In genomic region chr1:192579319-192579738, GRCh38 we compare ENCODE assay signal across 10 cellular contexts. TPM values are rescaled to one million over a fixed set of nuclear protein-coding genes. Genes with fewer than 3 reads are reported as not detected.
DNase-seq lines count a peak whose midpoint lies in the region; ATAC-seq and TF ChIP-seq lines count a peak whose summit lies in the region.
"Had no signal": no experiment of that assay in that cellular context is flagged by ENCODE, and none has a peak within 500 bp of the region (broad histone marks: within the 10 kb centered on the region; RNA-seq: fewer than 3 reads in every experiment).

No MANE protein-coding gene starts in this region.

- H3K9me3 Mint-ChIP-seq in activated T-cell treated with anti-CD3 and anti-CD28 coated beads, Interleukin-2, amount 50 U/mL, for 4 hours: no peaks in the 10 kb centered on the region

- DNase-seq in activated T-cell treated with anti-CD3 and anti-CD28 coated beads, Interleukin-2, amount 50 U/mL, for 4 hours: no peak
- DNase-seq in activated T-cell treated with anti-CD3 and anti-CD28 coated beads, Interleukin-2, amount 50 U/mL, for 48 hours: no peak
- peak; percentile 87 for DNase-seq in RPMI7951 (ENCODE audit: low read depth)
- DNase-seq in fibroblast of the conjunctiva (ENCODE audit: low read depth): peak; percentile 29
- DNase-seq in transverse colon: no peak
- DNase-seq in erythroblast (lab: John Stamatoyannopoulos, UW): no peak
- no peak for DNase-seq in 8988T
- no peak for DNase-seq in A172 (ENCODE audit: low spot score)

- peaks cover 51% of the 10 kb centered on the region for H3K4me1 Mint-ChIP-seq in activated T-cell treated with anti-CD3 and anti-CD28 coated beads, Interleukin-2, amount 50 U/mL, for 4 hours (ENCODE audit: low read depth)

- intact Hi-C loops in transverse colon (cut with DNase I; ENCODE audit: low total_unique reads): no loop called here

- H3K4me3 Mint-ChIP-seq in activated T-cell treated with anti-CD3 and anti-CD28 coated beads, Interleukin-2, amount 50 U/mL, for 4 hours: peak overlapping the region; percentile 88

- in situ Hi-C loops in transverse colon (cut with MboI; ENCODE audit: low pct_ligation_motif_present in 1 of 4, low pct_unique_long_range_greater_than_20kb in 1 of 4, low sequenced_read_pairs in 3 of 4): loop anchor here in 1 of 4 donors (25.0 kb wide), 1 partner anchor 233 kb away; the partner anchor contains the start of gene RGS2

- H3K27me3 Mint-ChIP-seq in activated T-cell treated with anti-CD3 and anti-CD28 coated beads, Interleukin-2, amount 50 U/mL, for 4 hours (ENCODE audit: low read depth): peaks cover 1% of the 10 kb centered on the region

- TF ChIP-seq POLR2A in transverse colon (IDR thresholded peaks at IDR 0.05) (peak; percentile 33), erythroblast (IDR thresholded peaks at IDR 0.05; ENCODE audit: low read length) (no peak)

- H3K4me1 ChIP-seq in transverse colon: peaks cover 0 to 14% (median 0%) of the 10 kb centered on the region in 4 donors

- peaks cover 33% of the 10 kb centered on the region for H3K36me3 Mint-ChIP-seq in activated T-cell treated with anti-CD3 and anti-CD28 coated beads, Interleukin-2, amount 50 U/mL, for 4 hours (ENCODE audit: insufficient read depth)

- H3K27me3 ChIP-seq in transverse colon: no peaks in the 10 kb centered on the region

- 71 to 86% methylated on average over 3 of the region's 3 CpGs for WGBS in transverse colon (ENCODE audit: low coverage in 1 of 2), 2 donors

- TF ChIP-seq CTCF in transverse colon (IDR thresholded peaks at IDR 0.05): no peak

- peak overlapping the region in 1 of 4 donors; percentile 29 for H3K4me3 ChIP-seq in transverse colon

- peak; percentile 57 to 58 for ATAC-seq in activated T-cell treated with anti-CD3 and anti-CD28 coated beads, Interleukin-2, amount 50 U/mL, for 4 hours

- no peaks in the 10 kb centered on the region for H3K36me3 ChIP-seq in transverse colon

- no peaks in the 10 kb centered on the region for H3K9me3 ChIP-seq in transverse colon

- peak overlapping the region; percentile 61 to 72 (median 63) for H3K27ac ChIP-seq in transverse colon

- no peak for TF ChIP-seq EP300 in transverse colon (IDR thresholded peaks at IDR 0.05; ENCODE audit: low read depth)

RNA-seq across cellular contexts. Expression of gene RGS1, which starts 3.8 kb away (rescaled TPM):
- 10 to 100 TPM; 31.7 to 47.6 (median 34.4) TPM for total RNA-seq in activated T-cell treated with anti-CD3 and anti-CD28 coated beads, Interleukin-2, amount 50 U/mL, for 4 hours
- 53.3 and 62.4 TPM in 2 replicates for total RNA-seq in RPMI7951 (2014; rRNA removed; shearing (Covaris generic))
- 100 to 1,000 TPM in 1 of 4 donors, 10 to 100 TPM in 3; 38.5 to 160 (median 49.8) TPM for total RNA-seq in transverse colon
- not detected in 2 replicates for total RNA-seq in A172 (2014; rRNA removed; shearing (Covaris generic))
- total RNA-seq: HT1080 had no signal

RNA-seq across cellular contexts. Expression of gene RGS13, which starts 56.6 kb away (rescaled TPM):
- total RNA-seq in activated T-cell treated with anti-CD3 and anti-CD28 coated beads, Interleukin-2, amount 50 U/mL, for 4 hours: not detected
- 0.20 and 0.84 TPM in 2 replicates for total RNA-seq in RPMI7951 (2014; rRNA removed; shearing (Covaris generic))
- total RNA-seq in transverse colon: 1 to 10 TPM in 2 of 4 donors, not detected in 2; 1.2 to 1.3 TPM
- not detected in 2 replicates for total RNA-seq in A172 (2014; rRNA removed; shearing (Covaris generic))
- total RNA-seq: activated CD8-positive, alpha-beta memory T cell treated with anti-CD3 and anti-CD28 coated beads for 36 hours; HT1080 had no signal

Comparison
In these comparisons a context has a peak if more than half of its experiments do, and no peak if none do; other contexts are left out.
1. DNase-seq: peak in RPMI7951 (single experiment) and fibroblast of the conjunctiva (single experiment); none in activated T-cell treated with anti-CD3 and anti-CD28 coated beads, Interleukin-2, amount 50 U/mL, for 4 hours (single experiment), activated T-cell treated with anti-CD3 and anti-CD28 coated beads, Interleukin-2, amount 50 U/mL, for 48 hours (0 of 2), transverse colon (single experiment), erythroblast (0 of 2), 8988T (single experiment) and A172 (single experiment).
2. RNA of gene RGS1, which starts 3.8 kb away (total RNA-seq): 53.3 to 62.4 TPM in RPMI7951, 38.5 to 160 TPM in transverse colon and 31.7 to 47.6 TPM in activated T-cell treated with anti-CD3 and anti-CD28 coated beads, Interleukin-2, amount 50 U/mL, for 4 hours; not detected in A172; every median in the first group is over 10 times any median in the second.